In genomic region chr17:59761385-59762021, GRCh38 we compare ENCODE assay signal across 9 cellular contexts. TPM values are rescaled to one million over a fixed set of nuclear protein-coding genes. Genes with fewer than 3 reads are reported as not detected.
A peak's percentile ranks its signal among the peaks of the same experiment; 100 is the strongest.
DNase-seq lines count a peak whose midpoint lies in the region; ATAC-seq, FAIRE-seq and TF ChIP-seq lines count a peak whose summit lies in the region.
"Had no signal": no experiment of that assay in that cellular context is flagged by ENCODE, and none has a peak within 500 bp of the region (broad histone marks: within the 10 kb centered on the region; RNA-seq: fewer than 3 reads in every experiment).

No MANE protein-coding gene starts in this region.

- TF ChIP-seq POLR2A in A549 (IDR thresholded peaks at IDR 0.05; ENCODE audit: low read length): no peak

- H3K27me3 ChIP-seq in lower lobe of right lung (ENCODE audit: low read depth): no peaks in the 10 kb centered on the region

- H3K36me3 ChIP-seq in lower lobe of right lung: peaks cover 13% of the 10 kb centered on the region

- peak in 1 of 2 experiments; percentile 69; a peak in 3 of 6 replicates for ATAC-seq in A549
- no peak for ATAC-seq in lower lobe of right lung
- ATAC-seq in HG03039 (IDR thresholded peaks at IDR 0.05; ENCODE audit: unreplicated experiment): no peak
- ATAC-seq in HG02763 (IDR thresholded peaks at IDR 0.05; ENCODE audit: unreplicated experiment): no peak
- ATAC-seq in HG02870 (IDR thresholded peaks at IDR 0.05; ENCODE audit: unreplicated experiment): no peak

- intact Hi-C loops in lower lobe of right lung (cut with DNase I): no loop called here

- 18% methylated on average over 3 of the region's 3 CpGs for WGBS in A549 (ENCODE audit: missing lambda C conversion rate)

- TF ChIP-seq CTCF in A549 (IDR thresholded peaks at IDR 0.05) (no peak), lower lobe of right lung (IDR thresholded peaks at IDR 0.05) (no peak)

- 0 out of 5 replicates have a peak, but pooled peaks of 1 of the 2 experiments have one; percentile 4 for TF ChIP-seq RAD21 in A549 (conservative IDR thresholded peaks at IDR 0.05 in 1 of 2, IDR thresholded peaks at IDR 0.05 in 1 of 2)

- no peak for TF ChIP-seq EP300 in A549 (IDR thresholded peaks at IDR 0.05)

- POLR2A ChIA-PET in A549 (lab: Yijun Ruan, JAX): interaction anchor here (0.9 to 4.7 kb wide), 4 partner anchors 77 to 85 kb away, joined by 3 to 23 read pairs (median 12); no protein-coding TSS in a partner anchor

- CTCF ChIA-PET in A549 (lab: Yijun Ruan, JAX): interaction anchor here (0.6 to 1.6 kb wide), 5 partner anchors 8 to 1130 kb away, joined by 3 to 5 read pairs (median 3); no protein-coding TSS in a partner anchor

- H3K4me3 ChIP-seq in A549: no peak overlapping the region
- H3K4me3 ChIP-seq in lower lobe of right lung: no peak overlapping the region

- DNase-seq in A549 (ENCODE audit: low read depth in 1 of 2, low spot score in 1 of 2) (peak in 1 of 2 experiments; percentile 81), HCEC 1CT (peak; percentile 80), astrocyte of the hippocampus (ENCODE audit: low read depth, low spot score) (peak; percentile 97), lower lobe of right lung (no peak), amniotic stem cell (lab: John Stamatoyannopoulos, UW) (no peak)
- DNase-seq: NCI-H1417 treated with DMSO at 0.1 percent for 48 hours had no signal

- FAIRE-seq in A549 (lab: Jason Lieb, UNC): no peak

- peaks cover 63% of the 10 kb centered on the region for H3K4me1 ChIP-seq in A549
- H3K4me1 ChIP-seq in lower lobe of right lung: peaks cover 16% of the 10 kb centered on the region

- peak overlapping the region; percentile 49 for H3K4me2 ChIP-seq in A549

- peak overlapping the region; percentile 94 to 95 for H3K27ac ChIP-seq in A549
- H3K27ac ChIP-seq in lower lobe of right lung: peak overlapping the region; percentile 13

- H3K9me3 ChIP-seq in A549 (peaks cover 27% of the 10 kb centered on the region), lower lobe of right lung (no peaks in the 10 kb centered on the region)

TF ChIP-seq in A549, 52 proteins besides CTCF, POLR2A, EP300 and RAD21:
- TF ChIP-seq EHF (CRISPR knock-in tag; IDR thresholded peaks at IDR 0.05) (peak; percentile 57; the same call in 1 of the 2 replicates), HOXB5 (CRISPR knock-in tag; IDR thresholded peaks at IDR 0.05) (peak; percentile 87; the same call in 1 of the 2 replicates), E2F6 (IDR thresholded peaks at IDR 0.05; ENCODE audit: borderline replicate concordance, low read depth) (peak; percentile 32; the same call in 1 of the 2 replicates), ZSCAN20 (CRISPR knock-in tag; IDR thresholded peaks at IDR 0.05) (0 out of 2 replicates have a peak, but pooled peaks have one; percentile 72), HOXB13 (CRISPR knock-in tag; IDR thresholded peaks at IDR 0.05; ENCODE audit: low read depth) (peak; percentile 89), BCL3 (IDR thresholded peaks at IDR 0.05) (no peak), HOXA7 (CRISPR knock-in tag; IDR thresholded peaks at IDR 0.05) (peak; percentile 30; the same call in 1 of the 2 replicates), HEYL (CRISPR knock-in tag; IDR thresholded peaks at IDR 0.05) (no peak; the same call in 1 of the 2 replicates), ELK1 (IDR thresholded peaks at IDR 0.05; ENCODE audit: low read depth, low read length) (no peak)
TF ChIP-seq in A549: peak in this region for 6.

RNA-seq across cellular contexts. Expression of gene VMP1, which starts 54.0 kb away (rescaled TPM):
- 638 and 726 TPM in 2 replicates for polyA plus RNA-seq in A549 (2011; rRNA removed)
- 95.8 and 122 TPM in 2 replicates for polyA plus RNA-seq in A549 (2012; cell fraction: cytosol; rRNA removed)
- polyA plus RNA-seq in A549 (2012; cell fraction: nucleus; rRNA removed): 106 and 218 TPM in 2 replicates
- polyA plus RNA-seq in A549 (2017; fragmentation: RNase III; extraction: RNeasy Plus Mini Kit Qiagen cat#74134 plus additional on column Dnase treatment): 354 to 422 TPM (median 395 TPM) in 3 replicates
- 969 and 1,130 TPM in 2 replicates for polyA minus RNA-seq in A549 (2011; rRNA and poly(A)+ RNA removed)
- 176 TPM for total RNA-seq in lower lobe of right lung

RNA-seq across cellular contexts. Expression of gene PTRH2, which starts 54.3 kb away (rescaled TPM):
- polyA plus RNA-seq in A549 (2011; rRNA removed) (169 and 171 TPM in 2 replicates), A549 (2017; fragmentation: RNase III; extraction: RNeasy Plus Mini Kit Qiagen cat#74134 plus additional on column Dnase treatment) (109 to 114 TPM (median 111 TPM) in 3 replicates)
- 94.6 and 108 TPM in 2 replicates for polyA plus RNA-seq in A549 (2012; cell fraction: cytosol; rRNA removed)
- 35.6 and 63.6 TPM in 2 replicates for polyA plus RNA-seq in A549 (2012; cell fraction: nucleus; rRNA removed)
- polyA minus RNA-seq in A549 (2011; rRNA and poly(A)+ RNA removed): 53.6 and 71.5 TPM in 2 replicates
- 16.7 TPM for total RNA-seq in lower lobe of right lung

Comparison
In these comparisons a context has a peak if more than half of its experiments do, and no peak if none do; other contexts are left out.
1. DNase-seq: peak in HCEC 1CT (single experiment) and astrocyte of the hippocampus (single experiment); none in lower lobe of right lung (single experiment) and amniotic stem cell (single experiment).